18 cellular contexts compared by ENCODE assay signal in genomic region chr4:7252051-7252450, GRCh38. TPM values are rescaled to one million over a fixed set of nuclear protein-coding genes. Genes with fewer than 3 reads are reported as not detected.
DNase-seq lines count a peak whose midpoint lies in the region; ATAC-seq, FAIRE-seq and TF ChIP-seq lines count a peak whose summit lies in the region.
"Had no signal": no experiment of that assay in that cellular context is flagged by ENCODE, and none has a peak within 500 bp of the region (broad histone marks: within the 10 kb centered on the region; RNA-seq: fewer than 3 reads in every experiment).

No MANE protein-coding gene starts in this region.

- FAIRE-seq in kidney (lab: Jason Lieb, UNC) (no peak), GM12892 (lab: Jason Lieb, UNC) (no peak)
- FAIRE-seq: A549, GM12878 had no signal

- H3K27me3 ChIP-seq in BLaER1 = no peaks in the 10 kb centered on the region
- no peaks in the 10 kb centered on the region for H3K27me3 ChIP-seq in RWPE2 (ENCODE audit: insufficient read depth, poor library complexity, severe bottlenecking)
- no peaks in the 10 kb centered on the region for H3K27me3 ChIP-seq in vagina

- intact Hi-C loops in kidney (cut with DNase I) (no loop called here), vagina (cut with DNase I) (no loop called here)

- H3K27ac ChIP-seq in BLaER1 (peak overlapping the region; percentile 35; the same call in 1 of the 2 replicates), RWPE2 (ENCODE audit: poor library complexity, severe bottlenecking) (no peak overlapping the region), kidney (ENCODE audit: low read depth in 2 of 2, low read length in 2 of 2) (no peak overlapping the region), vagina (peak overlapping the region; percentile 27)
- H3K27ac ChIP-seq: 22Rv1, A549, GM23248 had no signal

- no peak for ATAC-seq in RWPE2 (ENCODE audit: low read depth)
- ATAC-seq: A549; CD8-positive, alpha-beta T cell; GM12878 had no signal

- H3K4me3 ChIP-seq in BLaER1 (0 out of 2 replicates have a peak overlapping the region, but pooled peaks have one; percentile 7), RWPE2 (ENCODE audit: severe bottlenecking) (no peak overlapping the region), kidney (ENCODE audit: low read length in 2 of 2) (no peak overlapping the region), vagina (no peak overlapping the region)
- H3K4me3 ChIP-seq: A549, GM12878, GM23248 had no signal

- peaks cover 30% of the 10 kb centered on the region for H4K20me1 ChIP-seq in BLaER1

- H3K9me3 ChIP-seq in BLaER1 = peaks cover 7% of the 10 kb centered on the region; the same call in 1 of the 2 replicates
- H3K9me3 ChIP-seq in RWPE2 (ENCODE audit: severe bottlenecking) = no peaks in the 10 kb centered on the region
- H3K9me3 ChIP-seq in kidney (ENCODE audit: control insufficient read depth in 1 of 2, low read length in 2 of 2) = no peaks in the 10 kb centered on the region
- no peaks in the 10 kb centered on the region for H3K9me3 ChIP-seq in vagina
- H3K9me3 ChIP-seq: A549 had no signal

- TF ChIP-seq POLR2A in vagina (IDR thresholded peaks at IDR 0.05) (no peak), GM12892 (IDR thresholded peaks at IDR 0.05; ENCODE audit: low read depth, low read length) (no peak)

- TF ChIP-seq CTCF in RWPE2 (IDR thresholded peaks at IDR 0.05; ENCODE audit: poor library complexity, severe bottlenecking) (no peak), kidney (IDR thresholded peaks at IDR 0.05; ENCODE audit: borderline replicate concordance, extremely low read depth, insufficient read depth) (no peak), vagina (IDR thresholded peaks at IDR 0.05) (no peak)

- DNase-seq in RWPE2 (ENCODE audit: low spot score) (peak; percentile 38), kidney (peak; percentile 52), vagina (ENCODE audit: extremely low spot score in 2 of 2) (no peak), ecto neural progenitor cell (ENCODE audit: low spot score) (no peak), GM12892 (ENCODE audit: insufficient read length) (no peak), T-helper 2 cell (no peak)
- DNase-seq: AML-193; Calu3; CD8-positive, alpha-beta T cell; DMS79 treated with DMSO at 0.1 percent for 48 hours; GM23248; HCEC 1CT had no signal

- H3K4me1 ChIP-seq in BLaER1 (peaks cover 73% of the 10 kb centered on the region), RWPE2 (ENCODE audit: insufficient read depth, poor library complexity, severe bottlenecking) (no peaks in the 10 kb centered on the region), kidney (ENCODE audit: control insufficient read depth in 1 of 2, insufficient read depth in 1 of 2, low read depth in 1 of 2, low read length in 2 of 2) (no peaks in the 10 kb centered on the region), vagina (peaks cover 12% of the 10 kb centered on the region)
- H3K4me1 ChIP-seq: A549 had no signal

- H3K9ac ChIP-seq in BLaER1 = peak overlapping the region; percentile 12; the same call in 1 of the 2 replicates
- H3K9ac ChIP-seq in kidney (ENCODE audit: low read length in 2 of 2) = no peak overlapping the region
- H3K9ac ChIP-seq: GM23248 had no signal

- no peaks in the 10 kb centered on the region for H3K36me3 ChIP-seq in BLaER1
- no peaks in the 10 kb centered on the region for H3K36me3 ChIP-seq in RWPE2 (ENCODE audit: low read depth)
- H3K36me3 ChIP-seq in kidney (ENCODE audit: control insufficient read depth in 1 of 2, insufficient read depth in 2 of 2, low read length in 2 of 2) = no peaks in the 10 kb centered on the region
- H3K36me3 ChIP-seq in vagina = no peaks in the 10 kb centered on the region

- H3K4me2 ChIP-seq in BLaER1 = peak overlapping the region; percentile 83
- H3K4me2 ChIP-seq: A549 had no signal

RNA-seq across cellular contexts. Expression of gene SORCS2, which starts 59.7 kb away (rescaled TPM):
- total RNA-seq in kidney = 9.1 TPM
- 6.1 TPM for polyA plus RNA-seq in kidney (ENCODE audit: insufficient read depth, low read depth, low replicate concordance)
- total RNA-seq in vagina = 5.4 TPM
- polyA plus RNA-seq in GM12892 (2012; ENCODE audit: missing spikeins) = not detected
- total RNA-seq: Calu3; CD8-positive, alpha-beta T cell; G401; HT-29 had no signal

Comparison
In these comparisons a context has a peak if more than half of its experiments do, and no peak if none do; other contexts are left out.
1. H3K27ac ChIP-seq: peak in BLaER1 (single experiment) and vagina (single experiment); none in RWPE2 (single experiment) and kidney (0 of 2).
2. DNase-seq: peak in RWPE2 (single experiment) and kidney (single experiment); none in vagina (0 of 2), ecto neural progenitor cell (single experiment), GM12892 (single experiment) and T-helper 2 cell (0 of 5).